In the genomic region with DNA sequence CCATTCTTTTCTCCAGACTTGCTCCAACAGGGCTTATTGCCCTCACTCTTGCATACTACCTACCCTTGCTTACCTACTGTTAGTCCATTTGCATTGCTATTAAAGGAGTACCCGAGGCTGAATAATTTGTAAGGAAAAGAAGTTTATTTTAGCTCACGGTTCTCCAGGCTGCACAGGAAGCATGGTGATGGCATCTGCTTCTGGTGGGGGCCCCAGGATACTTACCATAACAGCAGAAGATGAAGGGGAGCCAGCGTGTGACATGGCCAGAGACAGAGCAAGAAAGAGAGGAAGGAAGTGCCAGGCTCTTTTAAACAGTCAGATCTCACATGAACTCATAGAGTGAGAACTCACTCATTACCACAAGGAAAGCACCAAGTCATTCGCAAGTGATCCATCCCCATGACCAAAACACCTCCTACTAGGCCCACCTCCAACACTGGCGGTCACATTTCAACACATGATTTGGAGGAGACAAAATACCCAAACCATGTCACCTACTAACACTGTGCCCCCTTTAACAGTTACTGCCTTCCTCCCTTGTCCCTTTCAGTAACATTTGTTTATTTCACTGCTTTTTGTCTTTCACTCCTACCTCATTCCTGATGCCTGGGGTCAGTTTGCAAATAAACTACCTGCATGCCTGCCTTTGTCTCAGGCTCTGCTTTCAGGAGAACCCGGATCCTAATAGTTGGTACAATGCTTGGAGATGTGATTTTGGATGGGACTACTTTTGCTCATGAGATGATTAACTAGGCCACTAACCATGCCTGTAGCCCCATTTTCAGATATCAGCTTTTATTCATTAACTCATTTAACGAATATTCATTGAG, we compare ENCODE assay signal across 8 cellular contexts. TPM values are rescaled to one million over a fixed set of nuclear protein-coding genes. Genes with fewer than 3 reads are reported as not detected.
DNase-seq lines count a peak whose midpoint lies in the region; ATAC-seq and TF ChIP-seq lines count a peak whose summit lies in the region.
"Had no signal": no experiment of that assay in that cellular context is flagged by ENCODE, and none has a peak within 500 bp of the region (broad histone marks: within the 10 kb centered on the region; RNA-seq: fewer than 3 reads in every experiment).

No MANE protein-coding gene starts in this region.

- peak overlapping the region in 1 of 2 donors; percentile 74 for H3K27ac ChIP-seq in aorta (ENCODE audit: low read depth in 1 of 2, low read length in 2 of 2)

- intact Hi-C loops in lower leg skin (cut with DNase I; ENCODE audit: low total_unique reads) (no loop called here), aorta (cut with DNase I) (no loop called here)

- TF ChIP-seq CTCF in nephron (IDR thresholded peaks at IDR 0.05; ENCODE audit: unreplicated experiment in 3 of 3) (no peak), lower leg skin (IDR thresholded peaks at IDR 0.05) (no peak)

- H3K4me1 Mint-ChIP-seq in nephron, result peaks cover 30% of the 10 kb centered on the region

- no peak for DNase-seq in HuH-7.5 (ENCODE audit: low spot score)
- DNase-seq in lower leg skin (ENCODE audit: low spot score in 2 of 2), result no peak
- DNase-seq in aorta, result no peak
- DNase-seq: NCI-H226 had no signal

- WGBS in lower leg skin, 2 donors, result 76 to 82% methylated on average over 7 of the region's 7 CpGs
- WGBS in aorta, 2 donors, result 76 to 78% methylated on average over 7 of the region's 7 CpGs

- H3K9me3 ChIP-seq in aorta (ENCODE audit: control insufficient read depth, low read length), result no peaks in the 10 kb centered on the region

- no peak for TF ChIP-seq POLR2A in lower leg skin (IDR thresholded peaks at IDR 0.05)

- H3K36me3 Mint-ChIP-seq in nephron (ENCODE audit: low read depth), result no peaks in the 10 kb centered on the region

- ATAC-seq in GM19035 (IDR thresholded peaks at IDR 0.05; ENCODE audit: unreplicated experiment) (peak; percentile 65), HG02610 (IDR thresholded peaks at IDR 0.05; ENCODE audit: unreplicated experiment) (peak; percentile 95), HG03521 (IDR thresholded peaks at IDR 0.05; ENCODE audit: unreplicated experiment) (peak; percentile 84), aorta (ENCODE audit: low FRiP score) (no peak)

- H3K9me3 Mint-ChIP-seq in nephron, result no peaks in the 10 kb centered on the region

- H3K4me3 ChIP-seq in lower leg skin (ENCODE audit: low read depth, poor library complexity, severe bottlenecking), result no peak overlapping the region
- H3K4me3 ChIP-seq in aorta (ENCODE audit: low read length in 2 of 2), result no peak overlapping the region

- H3K4me3 Mint-ChIP-seq in nephron, result peak overlapping the region in 1 of 3 experiments; percentile 35

- no peaks in the 10 kb centered on the region for H3K36me3 ChIP-seq in aorta (ENCODE audit: control insufficient read depth in 1 of 2, insufficient read depth in 2 of 2, low read length in 1 of 2)

- H3K4me1 ChIP-seq in aorta (ENCODE audit: control insufficient read depth in 1 of 2, insufficient read depth in 2 of 2, low read length in 2 of 2), result peaks cover 2 to 9% of the 10 kb centered on the region in 2 donors

- peak overlapping the region; percentile 83 to 91 (median 89) for H3K27ac Mint-ChIP-seq in nephron

- H3K27me3 ChIP-seq in aorta (ENCODE audit: control insufficient read depth in 1 of 2, insufficient read depth in 2 of 2, low read length in 1 of 2), result no peaks in the 10 kb centered on the region

- no peaks in the 10 kb centered on the region for H3K27me3 Mint-ChIP-seq in nephron (ENCODE audit: low read depth)

RNA-seq across cellular contexts. Expression of gene CSRP2, which starts 41.6 kb away (rescaled TPM):
- total RNA-seq in lower leg skin (10 to 100 TPM in 2 of 4 donors, 1 to 10 TPM in 2; 7.2 to 33.2 (median 14.3) TPM), aorta (100 to 1,000 TPM in 1 of 2 donors, 10 to 100 TPM in 1; 67.4 to 163 TPM)
- 100 to 1,000 TPM; 123 to 179 TPM for polyA plus RNA-seq in aorta
